12 cellular contexts compared by ENCODE assay signal in the genomic region with DNA sequence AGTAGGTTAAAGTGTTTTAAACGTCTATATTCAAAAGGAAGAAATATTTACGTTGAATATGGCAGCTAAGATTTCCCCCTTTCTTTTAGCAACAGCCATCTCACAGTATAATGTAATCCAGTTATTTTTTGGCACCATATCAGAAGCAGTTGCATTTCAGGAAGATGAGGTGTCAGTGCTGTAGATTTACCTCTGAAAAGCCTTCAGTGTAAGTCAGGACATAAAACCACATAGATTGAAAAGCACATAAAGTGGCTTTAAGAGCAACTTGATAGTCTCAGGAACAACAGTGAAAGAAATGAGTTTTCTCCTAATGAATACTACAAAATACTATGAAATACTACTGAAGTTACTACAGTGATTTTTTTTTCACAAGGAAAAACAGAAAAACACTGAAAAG. TPM values are rescaled to one million over a fixed set of nuclear protein-coding genes. Genes with fewer than 3 reads are reported as not detected.
A peak's percentile ranks its signal among the peaks of the same experiment; 100 is the strongest.
DNase-seq lines count a peak whose midpoint lies in the region; TF ChIP-seq lines count a peak whose summit lies in the region.
"Had no signal": no experiment of that assay in that cellular context is flagged by ENCODE, and none has a peak within 500 bp of the region (broad histone marks: within the 10 kb centered on the region; RNA-seq: fewer than 3 reads in every experiment).

No MANE protein-coding gene starts in this region.

- peaks cover 51% of the 10 kb centered on the region for H3K4me1 Mint-ChIP-seq in brain
- peaks cover 33% of the 10 kb centered on the region for H3K4me1 Mint-ChIP-seq in activated CD4-positive, alpha-beta memory T cell treated with anti-CD3 and anti-CD28 coated beads, Interleukin-2, amount 10 ng/mL, durations not matched to agents 7 days and 5 days

- H3K4me3 Mint-ChIP-seq in brain: peak overlapping the region in 4 of 5 experiments; percentile 35 to 63 (median 42)
- no peak overlapping the region for H3K4me3 Mint-ChIP-seq in activated CD4-positive, alpha-beta memory T cell treated with anti-CD3 and anti-CD28 coated beads, Interleukin-2, amount 10 ng/mL, durations not matched to agents 7 days and 5 days
- H3K4me3 Mint-ChIP-seq: neural crest cell had no signal

- H3K27ac ChIP-seq in adrenal gland: no peak overlapping the region

- H3K36me3 ChIP-seq in adrenal gland (replicated peaks in 1 of 2): peaks cover 0 to 4% of the 10 kb centered on the region in 2 donors

- no peaks in the 10 kb centered on the region for H3K27me3 Mint-ChIP-seq in brain
- no peaks in the 10 kb centered on the region for H3K27me3 Mint-ChIP-seq in activated CD4-positive, alpha-beta memory T cell treated with anti-CD3 and anti-CD28 coated beads, Interleukin-2, amount 10 ng/mL, durations not matched to agents 7 days and 5 days

- no peak overlapping the region for H3K4me3 ChIP-seq in adrenal gland
- H3K4me3 ChIP-seq: K562 had no signal

- no peak for TF ChIP-seq POLR2A in adrenal gland (IDR thresholded peaks at IDR 0.05)

- POLR2A ChIA-PET in activated CD4-positive, alpha-beta memory T cell treated with anti-CD3 and anti-CD28 coated beads, Interleukin-2, amount 10 ng/mL, durations not matched to agents 7 days and 5 days (lab: Charles Lee): no interaction called here

- H3K9me3 ChIP-seq in adrenal gland (replicated peaks in 1 of 3): no peaks in the 10 kb centered on the region

- peaks cover 0 to 7% (median 3%) of the 10 kb centered on the region in 5 experiments for H3K9me3 Mint-ChIP-seq in brain
- H3K9me3 Mint-ChIP-seq in activated CD4-positive, alpha-beta memory T cell treated with anti-CD3 and anti-CD28 coated beads, Interleukin-2, amount 10 ng/mL, durations not matched to agents 7 days and 5 days: no peaks in the 10 kb centered on the region
- H3K9me3 Mint-ChIP-seq: neural crest cell had no signal

- in situ Hi-C loops in KBM-7 (cut with MboI; ENCODE audit: low pct_unique_long_range_greater_than_20kb, low sequenced_read_pairs): no loop called here

- CTCF ChIA-PET in activated CD4-positive, alpha-beta memory T cell treated with anti-CD3 and anti-CD28 coated beads, Interleukin-2, amount 10 ng/mL, durations not matched to agents 7 days and 5 days (lab: Charles Lee): interaction anchor here (1.0 to 1.1 kb wide), 2 partner anchors 12 to 25 kb away, joined by 3 to 4 read pairs; a partner anchor contains a TSS

- peak; percentile 58 for DNase-seq in COLO829 (ENCODE audit: low spot score)
- DNase-seq in M059J (ENCODE audit: low read depth): peak; percentile 77
- DNase-seq in kidney tubule cell (ENCODE audit: low spot score): peak; percentile 59
- DNase-seq in NCI-H1436 (lab: John Stamatoyannopoulos, UW): no peak
- DNase-seq in KBM-7: no peak
- no peak for DNase-seq in activated CD4-positive, alpha-beta memory T cell treated with anti-CD3 and anti-CD28 coated beads, Interleukin-2, amount 10 ng/mL, durations not matched to agents 7 days and 5 days
- no peak for DNase-seq in adrenal gland
- DNase-seq: COR-L47, NCI-H2081 had no signal

- intact Hi-C loops in adrenal gland (cut with DNase I): no loop called here

- H3K27ac Mint-ChIP-seq in brain: peak overlapping the region in 3 of 5 experiments; percentile 60 to 71 (median 66)
- no peak overlapping the region for H3K27ac Mint-ChIP-seq in activated CD4-positive, alpha-beta memory T cell treated with anti-CD3 and anti-CD28 coated beads, Interleukin-2, amount 10 ng/mL, durations not matched to agents 7 days and 5 days

- TF ChIP-seq CTCF in brain (conservative IDR thresholded peaks at IDR 0.05): no peak
- no peak for TF ChIP-seq CTCF in adrenal gland (IDR thresholded peaks at IDR 0.05)

- no peaks in the 10 kb centered on the region for H3K27me3 ChIP-seq in adrenal gland

- 9 to 34% (median 24%) methylated on average over 2 of the region's 2 CpGs for WGBS in adrenal gland, 4 donors

- H3K36me3 Mint-ChIP-seq in brain: peaks cover 54% of the 10 kb centered on the region
- peaks cover 22% of the 10 kb centered on the region for H3K36me3 Mint-ChIP-seq in activated CD4-positive, alpha-beta memory T cell treated with anti-CD3 and anti-CD28 coated beads, Interleukin-2, amount 10 ng/mL, durations not matched to agents 7 days and 5 days (ENCODE audit: low read depth)

- H3K4me1 ChIP-seq in adrenal gland (replicated peaks in 1 of 2): peaks cover 32 to 55% of the 10 kb centered on the region in 2 donors

RNA-seq across cellular contexts. Expression of a gene that starts 6.9 kb away (rescaled TPM):
- total RNA-seq in M059J (2014; rRNA removed; shearing (Covaris generic)): 5.0 and 12.4 TPM in 2 replicates
- polyA plus RNA-seq in brain (ENCODE audit: insufficient read depth, low read depth, low replicate concordance) (5.9 TPM), adrenal gland (10 to 100 TPM; 25.6 to 47.9 (median 46.8) TPM)
- total RNA-seq in activated CD4-positive, alpha-beta memory T cell treated with anti-CD3 and anti-CD28 coated beads, Interleukin-2, amount 10 ng/mL, durations not matched to agents 7 days and 5 days: 10 to 100 TPM; 16.0 to 16.6 TPM
- 10 to 100 TPM; 22.2 to 51.4 (median 27.5) TPM for total RNA-seq in adrenal gland

RNA-seq across cellular contexts. Expression of a gene that starts 19.5 kb away (rescaled TPM):
- 41.3 and 66.9 TPM in 2 replicates for total RNA-seq in M059J (2014; rRNA removed; shearing (Covaris generic))
- 67.7 TPM for polyA plus RNA-seq in brain (ENCODE audit: insufficient read depth, low read depth, low replicate concordance)
- total RNA-seq in activated CD4-positive, alpha-beta memory T cell treated with anti-CD3 and anti-CD28 coated beads, Interleukin-2, amount 10 ng/mL, durations not matched to agents 7 days and 5 days: 10 to 100 TPM; 52.7 to 53.8 TPM
- 10 to 100 TPM; 11.5 to 36.5 (median 17.8) TPM for total RNA-seq in adrenal gland
- 10 to 100 TPM; 23.2 to 73.0 (median 66.8) TPM for polyA plus RNA-seq in adrenal gland

RNA-seq across cellular contexts. Expression of a gene that starts 25.1 kb away (rescaled TPM):
- 1.3 and 9.8 TPM in 2 replicates for total RNA-seq in M059J (2014; rRNA removed; shearing (Covaris generic))
- 5.8 TPM for polyA plus RNA-seq in brain (ENCODE audit: insufficient read depth, low read depth, low replicate concordance)
- 1 to 10 TPM; 2.0 to 2.4 TPM for total RNA-seq in activated CD4-positive, alpha-beta memory T cell treated with anti-CD3 and anti-CD28 coated beads, Interleukin-2, amount 10 ng/mL, durations not matched to agents 7 days and 5 days
- total RNA-seq in adrenal gland: 1 to 10 TPM; 1.9 to 9.5 (median 5.6) TPM
- 10 to 100 TPM in 1 of 3 donors, 1 to 10 TPM in 2; 6.1 to 12.1 (median 6.8) TPM for polyA plus RNA-seq in adrenal gland

RNA-seq across cellular contexts. Expression of a gene that starts 41.6 kb away (rescaled TPM):
- total RNA-seq in M059J (2014; rRNA removed; shearing (Covaris generic)): 66.1 and 67.4 TPM in 2 replicates
- polyA plus RNA-seq in brain (ENCODE audit: insufficient read depth, low read depth, low replicate concordance) (98.5 TPM), adrenal gland (10 to 100 TPM; 23.4 to 90.2 (median 32.8) TPM)
- total RNA-seq in activated CD4-positive, alpha-beta memory T cell treated with anti-CD3 and anti-CD28 coated beads, Interleukin-2, amount 10 ng/mL, durations not matched to agents 7 days and 5 days: 10 to 100 TPM; 63.7 to 64.0 TPM
- 10 to 100 TPM; 20.6 to 90.9 (median 51.6) TPM for total RNA-seq in adrenal gland

Comparison
In these comparisons a context has a peak if more than half of its experiments do, and no peak if none do; other contexts are left out.
1. DNase-seq: peak in COLO829 (single experiment), M059J (single experiment) and kidney tubule cell (single experiment); none in NCI-H1436 (single experiment), KBM-7 (single experiment), activated CD4-positive, alpha-beta memory T cell treated with anti-CD3 and anti-CD28 coated beads, Interleukin-2, amount 10 ng/mL, durations not matched to agents 7 days and 5 days (single experiment) and adrenal gland (0 of 7).